Comparison of ENCODE assay signal across 30 cellular contexts in genomic region chr3:100775669-100776068, GRCh38.
"Had no signal": no experiment of that assay in that cellular context is flagged by ENCODE, and none has a peak within 500 bp of the region (broad histone marks: within the 10 kb centered on the region; RNA-seq: fewer than 3 reads in every experiment).

No MANE protein-coding gene starts in this region.

- H3K4me3 ChIP-seq: adrenal gland, SJSA1 had no signal

- H3K4me2 ChIP-seq: SK-N-SH had no signal

- DNase-seq: activated CD4-positive, alpha-beta T cell treated with anti-CD3 and anti-CD28 coated beads for 36 hours; activated CD4-positive, alpha-beta T cell treated with anti-CD3 and anti-CD28 coated beads, Interleukin-2, amount 10 ng/mL, durations not matched to agents 7 days and 5 days; activated CD4-positive, alpha-beta T cell treated with anti-CD3 and anti-CD28 coated beads, Interleukin-2, amount 50 U/mL, for 48 hours; activated CD8-positive, alpha-beta T cell treated with anti-CD3 and anti-CD28 coated beads, Interleukin-2, amount 10 ng/mL, durations not matched to agents 7 days and 5 days; activated gamma-delta T cell treated with Interleukin-2 at 50 U/mL for 16 hours; activated naive CD4-positive, alpha-beta T cell treated with anti-CD3 and anti-CD28 coated beads for 36 hours; activated T-cell treated with anti-CD3 and anti-CD28 coated beads, Interleukin-2, amount 50 U/mL, for 24 hours; adrenal gland; cerebellar nuclear complex; Kasumi-1; NCI-H1092 treated with DMSO at 0.1 percent for 48 hours; NCI-H1417; NCI-H146; NCI-H187; NCI-H2029 treated with DMSO at 0.1 percent for 48 hours; NCI-H2171 treated with DMSO at 0.1 percent for 48 hours; NCI-H2227 treated with DMSO at 0.1 percent for 48 hours; NCI-H446 treated with DMSO at 0.1 percent for 48 hours; NCI-H524; SHP77 treated with DMSO at 0.1 percent for 48 hours; SK-N-SH had no signal

- H3K27ac Mint-ChIP-seq: activated CD4-positive, alpha-beta T cell treated with anti-CD3 and anti-CD28 coated beads for 36 hours; activated CD4-positive, alpha-beta T cell treated with anti-CD3 and anti-CD28 coated beads, Interleukin-2, amount 10 ng/mL, durations not matched to agents 7 days and 5 days; activated CD8-positive, alpha-beta T cell treated with anti-CD3 and anti-CD28 coated beads, Interleukin-2, amount 10 ng/mL, durations not matched to agents 7 days and 5 days; activated naive CD4-positive, alpha-beta T cell treated with anti-CD3 and anti-CD28 coated beads for 36 hours; activated naive CD4-positive, alpha-beta T cell treated with anti-CD3 and anti-CD28 coated beads, Interleukin-2, amount 50 U/mL, for 72 hours; activated T-cell treated with anti-CD3 and anti-CD28 coated beads, Interleukin-2, amount 50 U/mL, for 24 hours; T-helper 1 cell treated with Interleukin-12 subunit alpha and Interleukin-12 subunit beta and Interleukin-4 antibody, amounts not matched to agents 30 μg/mL and 1 μg/mL, for 36 hours; T-helper 2 cell treated with Interferon-gamma antibody and Interleukin-4, amounts not matched to agents 5 μg/mL and 100 μg/mL, for 36 hours; WTC11 had no signal

- H3K9me2 ChIP-seq: SK-N-SH had no signal

- H3K4me3 Mint-ChIP-seq: activated CD4-positive, alpha-beta T cell treated with anti-CD3 and anti-CD28 coated beads for 36 hours; activated CD4-positive, alpha-beta T cell treated with anti-CD3 and anti-CD28 coated beads, Interleukin-2, amount 10 ng/mL, durations not matched to agents 7 days and 5 days; activated CD8-positive, alpha-beta T cell treated with anti-CD3 and anti-CD28 coated beads, Interleukin-2, amount 10 ng/mL, durations not matched to agents 7 days and 5 days; activated naive CD4-positive, alpha-beta T cell treated with anti-CD3 and anti-CD28 coated beads for 36 hours; activated T-cell treated with anti-CD3 and anti-CD28 coated beads, Interleukin-2, amount 50 U/mL, for 24 hours; brain; T-helper 1 cell treated with Interleukin-12 subunit alpha and Interleukin-12 subunit beta and Interleukin-4 antibody, amounts not matched to agents 30 μg/mL and 1 μg/mL, for 36 hours; T-helper 2 cell treated with Interferon-gamma antibody and Interleukin-4, amounts not matched to agents 5 μg/mL and 100 μg/mL, for 36 hours; WTC11 had no signal

- H3K9me3 Mint-ChIP-seq: activated CD4-positive, alpha-beta T cell treated with anti-CD3 and anti-CD28 coated beads, Interleukin-2, amount 10 ng/mL, durations not matched to agents 7 days and 5 days; activated naive CD4-positive, alpha-beta T cell treated with anti-CD3 and anti-CD28 coated beads for 36 hours; activated T-cell treated with anti-CD3 and anti-CD28 coated beads, Interleukin-2, amount 50 U/mL, for 24 hours; brain; T-helper 1 cell treated with Interleukin-12 subunit alpha and Interleukin-12 subunit beta and Interleukin-4 antibody, amounts not matched to agents 30 μg/mL and 1 μg/mL, for 36 hours; T-helper 2 cell treated with Interferon-gamma antibody and Interleukin-4, amounts not matched to agents 5 μg/mL and 100 μg/mL, for 36 hours had no signal

- H3K9me3 ChIP-seq: adrenal gland, SJSA1, SK-N-SH had no signal

- H3K36me3 Mint-ChIP-seq: activated naive CD4-positive, alpha-beta T cell treated with anti-CD3 and anti-CD28 coated beads, Interleukin-2, amount 50 U/mL, for 72 hours had no signal

- ATAC-seq: activated CD4-positive, alpha-beta T cell treated with anti-CD3 and anti-CD28 coated beads for 36 hours; activated CD4-positive, CD25-positive, alpha-beta regulatory T cell treated with anti-CD3 and anti-CD28 coated beads, Interleukin-2, amount 50 U/mL, for 24 hours; activated CD8-positive, alpha-beta T cell treated with anti-CD3 and anti-CD28 coated beads, Interleukin-2, amount 10 ng/mL, durations not matched to agents 7 days and 5 days; activated naive CD4-positive, alpha-beta T cell treated with anti-CD3 and anti-CD28 coated beads, Interleukin-2, amount 50 U/mL, for 72 hours; Panc1 had no signal

- H3K27me3 Mint-ChIP-seq: activated CD4-positive, alpha-beta T cell treated with anti-CD3 and anti-CD28 coated beads for 36 hours; activated CD4-positive, alpha-beta T cell treated with anti-CD3 and anti-CD28 coated beads, Interleukin-2, amount 10 ng/mL, durations not matched to agents 7 days and 5 days; activated T-cell treated with anti-CD3 and anti-CD28 coated beads, Interleukin-2, amount 50 U/mL, for 24 hours; brain had no signal

- FAIRE-seq: TTC549 had no signal

- H3K4me1 Mint-ChIP-seq: activated CD4-positive, alpha-beta T cell treated with anti-CD3 and anti-CD28 coated beads for 36 hours; activated CD4-positive, alpha-beta T cell treated with anti-CD3 and anti-CD28 coated beads, Interleukin-2, amount 10 ng/mL, durations not matched to agents 7 days and 5 days; brain had no signal

- H3K27me3 ChIP-seq: adrenal gland, SJSA1 had no signal

- H3K36me3 ChIP-seq: adrenal gland, SJSA1 had no signal

- H3K4me1 ChIP-seq: adrenal gland, SJSA1 had no signal

- H3K27ac ChIP-seq: adrenal gland, SJSA1 had no signal
